Comparison of ENCODE assay signal across 28 cellular contexts in genomic region chr9:127200106-127200862, GRCh38.
"Had no signal": no experiment of that assay in that cellular context is flagged by ENCODE, and none has a peak within 500 bp of the region (broad histone marks: within the 10 kb centered on the region; RNA-seq: fewer than 3 reads in every experiment).

No MANE protein-coding gene starts in this region.

- H3K27ac Mint-ChIP-seq: activated CD4-positive, alpha-beta memory T cell treated with anti-CD3 and anti-CD28 coated beads, Interleukin-2, amount 10 ng/mL, durations not matched to agents 7 days and 5 days; activated CD4-positive, alpha-beta T cell treated with anti-CD3 and anti-CD28 coated beads, Interleukin-2, amount 10 ng/mL, durations not matched to agents 24 days and 14 days; activated T-cell treated with anti-CD3 and anti-CD28 coated beads, Interleukin-2, amount 50 U/mL, for 24 hours; nephron progenitor cell; T-cell had no signal

- H3K4me3 ChIP-seq: breast epithelium, esophagus squamous epithelium, right atrium auricular region, spleen, suprapubic skin, tibial artery had no signal

- H3K27me3 ChIP-seq: breast epithelium, esophagus squamous epithelium, right atrium auricular region, spleen, suprapubic skin, tibial artery had no signal

- H3K9ac ChIP-seq: parathyroid adenoma had no signal

- H3K9me3 Mint-ChIP-seq: activated CD4-positive, alpha-beta memory T cell treated with anti-CD3 and anti-CD28 coated beads, Interleukin-2, amount 10 ng/mL, durations not matched to agents 7 days and 5 days; activated CD4-positive, alpha-beta T cell treated with anti-CD3 and anti-CD28 coated beads, Interleukin-2, amount 10 ng/mL, durations not matched to agents 24 days and 14 days; activated T-cell treated with anti-CD3 and anti-CD28 coated beads, Interleukin-2, amount 50 U/mL, for 24 hours; central memory CD8-positive, alpha-beta T cell; nephron progenitor cell; T-cell had no signal

- FAIRE-seq: colon, endometrium, islet of Langerhans, TTC549 had no signal

- H3K9me3 ChIP-seq: breast epithelium, esophagus squamous epithelium, right atrium auricular region, spleen, suprapubic skin, tibial artery had no signal

- ATAC-seq: activated CD4-positive, CD25-positive, alpha-beta regulatory T cell treated with anti-CD3 and anti-CD28 coated beads, Interleukin-2, amount 50 U/mL, for 24 hours had no signal

- H3K36me3 ChIP-seq: breast epithelium, esophagus squamous epithelium, right atrium auricular region, suprapubic skin had no signal

- DNase-seq: activated CD4-positive, alpha-beta memory T cell treated with anti-CD3 and anti-CD28 coated beads, Interleukin-2, amount 10 ng/mL, durations not matched to agents 7 days and 5 days; activated CD4-positive, alpha-beta T cell treated with anti-CD3 and anti-CD28 coated beads, Interleukin-2, amount 10 ng/mL, durations not matched to agents 24 days and 14 days; activated CD8-positive, alpha-beta memory T cell treated with anti-CD3 and anti-CD28 coated beads, Interleukin-2, amount 50 U/mL, for 48 hours; activated gamma-delta T cell treated with Interleukin-2 at 50 U/mL for 16 hours; activated naive CD4-positive, alpha-beta T cell treated with anti-CD3 and anti-CD28 coated beads, Interleukin-2, amount 50 U/mL, for 16 hours; activated T-cell treated with anti-CD3 and anti-CD28 coated beads, Interleukin-2, amount 50 U/mL, for 24 hours; amniotic stem cell; effector CD8-positive, alpha-beta T cell; esophagus squamous epithelium; foreskin melanocyte; left ventricle myocardium superior; mammary epithelial cell; nephron progenitor cell; spleen; stimulated activated naive CD4-positive, alpha-beta T cell; T-cell; tibial artery had no signal

- H3K4me1 ChIP-seq: parathyroid adenoma had no signal

- H3K27me3 Mint-ChIP-seq: activated CD4-positive, alpha-beta memory T cell treated with anti-CD3 and anti-CD28 coated beads, Interleukin-2, amount 10 ng/mL, durations not matched to agents 7 days and 5 days; activated CD4-positive, alpha-beta T cell treated with anti-CD3 and anti-CD28 coated beads, Interleukin-2, amount 10 ng/mL, durations not matched to agents 24 days and 14 days; activated T-cell treated with anti-CD3 and anti-CD28 coated beads, Interleukin-2, amount 50 U/mL, for 24 hours; central memory CD8-positive, alpha-beta T cell had no signal

- H3K4me3 Mint-ChIP-seq: activated CD4-positive, alpha-beta memory T cell treated with anti-CD3 and anti-CD28 coated beads, Interleukin-2, amount 10 ng/mL, durations not matched to agents 7 days and 5 days; activated CD4-positive, alpha-beta T cell treated with anti-CD3 and anti-CD28 coated beads, Interleukin-2, amount 10 ng/mL, durations not matched to agents 24 days and 14 days; activated T-cell treated with anti-CD3 and anti-CD28 coated beads, Interleukin-2, amount 50 U/mL, for 24 hours; central memory CD8-positive, alpha-beta T cell; nephron progenitor cell; T-cell had no signal

- H3K27ac ChIP-seq: epithelial cell of prostate, parathyroid adenoma, right atrium auricular region, spleen, suprapubic skin had no signal
